In genomic region chr1:59672851-59673574, GRCh38 we compare ENCODE assay signal across 8 cellular contexts.
DNase-seq lines count a peak whose midpoint lies in the region; ATAC-seq and TF ChIP-seq lines count a peak whose summit lies in the region.

No MANE protein-coding gene starts in this region.

- H2AFZ ChIP-seq in H9 (ENCODE audit: low read length): no peak overlapping the region

- H3K79me1 ChIP-seq in H9 (ENCODE audit: insufficient read depth, low read depth, low read length, poor library complexity, severe bottlenecking): no peaks in the 10 kb centered on the region

- peaks cover 56 to 60% of the 10 kb centered on the region in 2 experiments for H3K4me1 Mint-ChIP-seq in H9
- H3K4me1 Mint-ChIP-seq in WTC11: peaks cover 66% of the 10 kb centered on the region
- H3K4me1 Mint-ChIP-seq in stimulated activated naive CD8-positive, alpha-beta T cell treated with anti-CD3 and anti-CD28 coated beads, Interleukin-15, Interleukin-2, amounts not matched to agents 100 ng/mL and 50 ng/mL, for 24 hours (ENCODE audit: low read depth): peaks cover 12% of the 10 kb centered on the region

- peaks cover 9% of the 10 kb centered on the region; the same call in 1 of the 2 replicates for H3K4me1 ChIP-seq in H9 (ENCODE audit: insufficient read depth, low read length)

- peak; percentile 12 for ATAC-seq in WTC11
- no peak for ATAC-seq in HG03175 (IDR thresholded peaks at IDR 0.05; ENCODE audit: unreplicated experiment)
- ATAC-seq in GM21619 (IDR thresholded peaks at IDR 0.05; ENCODE audit: unreplicated experiment): no peak

- H4K91ac ChIP-seq in H9 (ENCODE audit: insufficient read length, low read depth, low read length): no peak overlapping the region

- no peak overlapping the region for H2AK5ac ChIP-seq in H9 (ENCODE audit: insufficient read length, low read length)

- no peak overlapping the region for H3K4me3 Mint-ChIP-seq in H9
- H3K4me3 Mint-ChIP-seq in WTC11: no peak overlapping the region
- no peak overlapping the region for H3K4me3 Mint-ChIP-seq in stimulated activated naive CD8-positive, alpha-beta T cell treated with anti-CD3 and anti-CD28 coated beads, Interleukin-15, Interleukin-2, amounts not matched to agents 100 ng/mL and 50 ng/mL, for 24 hours

- H3K9me3 Mint-ChIP-seq in H9 (no peaks in the 10 kb centered on the region), WTC11 (no peaks in the 10 kb centered on the region)
- H3K9me3 Mint-ChIP-seq in stimulated activated naive CD8-positive, alpha-beta T cell treated with anti-CD3 and anti-CD28 coated beads, Interleukin-15, Interleukin-2, amounts not matched to agents 100 ng/mL and 50 ng/mL, for 24 hours: no peaks in the 10 kb centered on the region

- H3K56ac ChIP-seq in H9 (ENCODE audit: insufficient read length, low read depth, low read length): no peak overlapping the region

- H2BK12ac ChIP-seq in H9 (ENCODE audit: insufficient read length, low read depth, low read length): no peak overlapping the region

- H2BK120ac ChIP-seq in H9 (ENCODE audit: low read depth, low read length, poor library complexity, severe bottlenecking): no peak overlapping the region

- no peak overlapping the region for H2BK20ac ChIP-seq in H9 (ENCODE audit: low read depth, low read length, poor library complexity, severe bottlenecking)

- H4K5ac ChIP-seq in H9 (ENCODE audit: insufficient read length, low read depth, low read length): no peak overlapping the region

- TF ChIP-seq CTCF in H9 (conservative IDR thresholded peaks at IDR 0.05) (no peak), WTC11 (IDR thresholded peaks at IDR 0.05) (no peak), GM20000 (IDR thresholded peaks at IDR 0.05; ENCODE audit: extremely low read depth, missing control alignments) (no peak)

- H3K23me2 ChIP-seq in H9 (ENCODE audit: insufficient read length, low read depth, low read length, poor library complexity, severe bottlenecking): no peaks in the 10 kb centered on the region

- no peak overlapping the region for H3K9ac ChIP-seq in H9 (ENCODE audit: extremely low read depth, insufficient read length, low read length)

- H3K23ac ChIP-seq in H9 (ENCODE audit: insufficient read length, low read depth, low read length): no peak overlapping the region

- no peak overlapping the region for H2BK5ac ChIP-seq in H9 (ENCODE audit: insufficient read length, low read length)

- WGBS in H9 (ENCODE audit: extremely low coverage, insufficient read length, low lambda C conversion rate): no CpG with 5 or more reads among the region's 7 CpGs

- peak; percentile 40 for DNase-seq in H9
- no peak for DNase-seq in WTC11 (ENCODE audit: low spot score)
- peak; percentile 90 for DNase-seq in islet precursor cell
- DNase-seq in SK-N-DZ (ENCODE audit: low spot score): no peak
- DNase-seq in GM20000 (ENCODE audit: low spot score): no peak

- POLR2A ChIA-PET in WTC11 (lab: Charles Lee): no interaction called here

- CTCF ChIA-PET in WTC11 (lab: Charles Lee): interaction anchor here (0.9 kb wide), 1 partner anchor 43 kb away, joined by 3 read pairs; no protein-coding TSS in a partner anchor

- no peaks in the 10 kb centered on the region; the same call in 1 of the 2 replicates for H3K27me3 Mint-ChIP-seq in H9 (ENCODE audit: low read depth)
- H3K27me3 Mint-ChIP-seq in WTC11 (ENCODE audit: low read depth): no peaks in the 10 kb centered on the region
- no peaks in the 10 kb centered on the region for H3K27me3 Mint-ChIP-seq in stimulated activated naive CD8-positive, alpha-beta T cell treated with anti-CD3 and anti-CD28 coated beads, Interleukin-15, Interleukin-2, amounts not matched to agents 100 ng/mL and 50 ng/mL, for 24 hours

- H4K20me1 ChIP-seq in H9 (ENCODE audit: control insufficient read depth, insufficient read depth, insufficient read length): no peaks in the 10 kb centered on the region

- no peak overlapping the region for H3K18ac ChIP-seq in H9 (ENCODE audit: insufficient read length, low read depth, low read length)

- peak overlapping the region in 2 of 3 experiments; percentile 1 to 17; a peak in 4 of 7 replicates for H3K27ac Mint-ChIP-seq in H9
- peak overlapping the region; percentile 36; the same call in 1 of the 2 replicates for H3K27ac Mint-ChIP-seq in WTC11
- H3K27ac Mint-ChIP-seq in stimulated activated naive CD8-positive, alpha-beta T cell treated with anti-CD3 and anti-CD28 coated beads, Interleukin-15, Interleukin-2, amounts not matched to agents 100 ng/mL and 50 ng/mL, for 24 hours: peak overlapping the region; percentile 42

- no peak overlapping the region for H2BK15ac ChIP-seq in H9 (ENCODE audit: low read depth, low read length)

- peaks cover 0 to 4% (median 2%) of the 10 kb centered on the region in 3 experiments; a peak in 2 of 7 replicates for H3K36me3 Mint-ChIP-seq in H9 (ENCODE audit: insufficient read depth in 1 of 3, low read depth in 3 of 3)
- no peaks in the 10 kb centered on the region for H3K36me3 Mint-ChIP-seq in WTC11
- H3K36me3 Mint-ChIP-seq in stimulated activated naive CD8-positive, alpha-beta T cell treated with anti-CD3 and anti-CD28 coated beads, Interleukin-15, Interleukin-2, amounts not matched to agents 100 ng/mL and 50 ng/mL, for 24 hours (ENCODE audit: low read depth): no peaks in the 10 kb centered on the region

- no peaks in the 10 kb centered on the region for H3K9me3 ChIP-seq in H9 (ENCODE audit: control insufficient read depth, low read depth, low read length)

- H4K8ac ChIP-seq in H9 (replicated peaks; ENCODE audit: insufficient read length, low read depth, low read length): no peak overlapping the region

- no peak overlapping the region for H3K14ac ChIP-seq in H9 (ENCODE audit: insufficient read depth, low read length)

- H3K79me2 ChIP-seq in H9 (ENCODE audit: insufficient read depth, low read length): no peaks in the 10 kb centered on the region

- H3K4ac ChIP-seq in H9 (ENCODE audit: low read depth, low read length): no peak overlapping the region

- no peak overlapping the region for H3T11ph ChIP-seq in H9 (ENCODE audit: low read length)

- no peak overlapping the region for H3K4me2 ChIP-seq in H9 (ENCODE audit: insufficient read depth, insufficient read length, low read length)

- no peaks in the 10 kb centered on the region for H3K27me3 ChIP-seq in H9 (ENCODE audit: insufficient read depth, low read length)

- no peak overlapping the region for H3K27ac ChIP-seq in H9 (ENCODE audit: insufficient read length, low read depth, low read length)

TF ChIP-seq in WTC11, 78 proteins besides CTCF, POLR2A, EP300 and RAD21 (continues in another document):
- TF ChIP-seq EMX1 (CRISPR knock-in tag; IDR thresholded peaks at IDR 0.05) (no peak), FOXK1 (CRISPR knock-in tag; IDR thresholded peaks at IDR 0.05) (no peak), ZNF317 (CRISPR knock-in tag; IDR thresholded peaks at IDR 0.05; ENCODE audit: borderline replicate concordance, low read depth) (no peak), ZNF219 (CRISPR knock-in tag; IDR thresholded peaks at IDR 0.05; ENCODE audit: borderline replicate concordance) (no peak), NR2C2 (CRISPR knock-in tag; IDR thresholded peaks at IDR 0.05) (no peak), FOXJ3 (CRISPR knock-in tag; IDR thresholded peaks at IDR 0.05; ENCODE audit: borderline replicate concordance) (no peak), NFYB (CRISPR knock-in tag; conservative IDR thresholded peaks at IDR 0.05; ENCODE audit: low read depth) (no peak), ARID4B (CRISPR knock-in tag; IDR thresholded peaks at IDR 0.05; ENCODE audit: borderline replicate concordance) (no peak), ESRRA (CRISPR knock-in tag; IDR thresholded peaks at IDR 0.05; ENCODE audit: borderline replicate concordance) (no peak), ZNF396 (CRISPR knock-in tag; IDR thresholded peaks at IDR 0.05; ENCODE audit: borderline replicate concordance) (no peak), JUN (CRISPR knock-in tag; IDR thresholded peaks at IDR 0.05) (no peak)
- TF ChIP-seq, protein P1, sequence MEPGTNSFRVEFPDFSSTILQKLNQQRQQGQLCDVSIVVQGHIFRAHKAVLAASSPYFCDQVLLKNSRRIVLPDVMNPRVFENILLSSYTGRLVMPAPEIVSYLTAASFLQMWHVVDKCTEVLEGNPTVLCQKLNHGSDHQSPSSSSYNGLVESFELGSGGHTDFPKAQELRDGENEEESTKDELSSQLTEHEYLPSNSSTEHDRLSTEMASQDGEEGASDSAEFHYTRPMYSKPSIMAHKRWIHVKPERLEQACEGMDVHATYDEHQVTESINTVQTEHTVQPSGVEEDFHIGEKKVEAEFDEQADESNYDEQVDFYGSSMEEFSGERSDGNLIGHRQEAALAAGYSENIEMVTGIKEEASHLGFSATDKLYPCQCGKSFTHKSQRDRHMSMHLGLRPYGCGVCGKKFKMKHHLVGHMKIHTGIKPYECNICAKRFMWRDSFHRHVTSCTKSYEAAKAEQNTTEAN (CRISPR knock-in tag; IDR thresholded peaks at IDR 0.05): no peak

Comparison
In these comparisons a context has a peak if more than half of its experiments do, and no peak if none do; other contexts are left out.
1. DNase-seq: peak in H9 (single experiment) and islet precursor cell (single experiment); none in WTC11 (single experiment), SK-N-DZ (single experiment) and GM20000 (single experiment).
2. Peak in every context shown above with its lines, with median percentiles within 50 percentile points of each other: H3K27ac Mint-ChIP-seq.